In the genomic region with DNA sequence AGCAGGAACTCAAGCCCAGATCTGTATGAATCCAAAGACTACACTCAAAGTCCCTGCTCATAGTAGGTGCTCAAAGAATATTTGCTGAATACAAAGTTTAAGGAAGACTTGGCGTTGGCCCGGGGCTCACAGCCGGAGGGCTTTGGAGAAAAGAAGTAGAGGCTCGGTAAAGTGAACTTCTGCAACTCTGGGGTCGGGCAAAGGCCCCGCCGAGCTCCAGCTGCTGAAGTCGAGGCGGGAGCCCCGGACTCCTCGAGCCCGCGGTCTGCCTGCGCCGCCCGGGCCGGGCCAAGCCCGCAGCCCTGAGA, we compare ENCODE assay signal across 1 cellular context.
TF ChIP-seq lines count a peak whose summit lies in the region.

No MANE protein-coding gene starts in this region.

TF ChIP-seq in SK-N-SH, 30 proteins besides CTCF, POLR2A, EP300 and RAD21 (continued from another document):
- TF ChIP-seq TEAD4 (IDR thresholded peaks at IDR 0.05; ENCODE audit: borderline replicate concordance, insufficient read depth) (no peak), FOXJ3 (CRISPR knock-in tag; IDR thresholded peaks at IDR 0.05) (no peak), NFIC (IDR thresholded peaks at IDR 0.05; ENCODE audit: borderline replicate concordance) (no peak), YY1 (IDR thresholded peaks at IDR 0.05; ENCODE audit: low read depth) (no peak), JUND (IDR thresholded peaks at IDR 0.05) (no peak)
TF ChIP-seq in SK-N-SH: peak in this region for 2.
